30 cellular contexts compared by ENCODE assay signal in genomic region chr10:17802966-17803365, GRCh38. TPM values are rescaled to one million over a fixed set of nuclear protein-coding genes. Genes with fewer than 3 reads are reported as not detected.
DNase-seq lines count a peak whose midpoint lies in the region; ATAC-seq and TF ChIP-seq lines count a peak whose summit lies in the region.
"Had no signal": no experiment of that assay in that cellular context is flagged by ENCODE, and none has a peak within 500 bp of the region (broad histone marks: within the 10 kb centered on the region; RNA-seq: fewer than 3 reads in every experiment).

No MANE protein-coding gene starts in this region.

- no peaks in the 10 kb centered on the region for H3K27me3 Mint-ChIP-seq in activated CD8-positive, alpha-beta T cell treated with anti-CD3 and anti-CD28 coated beads for 36 hours
- peaks cover 3% of the 10 kb centered on the region for H3K27me3 Mint-ChIP-seq in activated CD8-positive, alpha-beta T cell treated with anti-CD3 and anti-CD28 coated beads, Interleukin-2, amount 10 ng/mL, durations not matched to agents 7 days and 5 days (ENCODE audit: low read depth)
- H3K27me3 Mint-ChIP-seq: brain had no signal

- H3K4me3 Mint-ChIP-seq in activated CD8-positive, alpha-beta T cell treated with anti-CD3 and anti-CD28 coated beads for 36 hours: no peak overlapping the region
- H3K4me3 Mint-ChIP-seq in activated CD8-positive, alpha-beta T cell treated with anti-CD3 and anti-CD28 coated beads, Interleukin-2, amount 10 ng/mL, durations not matched to agents 7 days and 5 days: no peak overlapping the region
- H3K4me3 Mint-ChIP-seq: brain; CD4-positive, alpha-beta memory T cell; endodermal cell; neural crest cell had no signal

- no peaks in the 10 kb centered on the region for H3F3A ChIP-seq in Loucy (ENCODE audit: low read depth)

- H3K79me2 ChIP-seq in Loucy (ENCODE audit: insufficient read depth, low read length): no peaks in the 10 kb centered on the region

- intact Hi-C loops in activated CD8-positive, alpha-beta T cell treated with anti-CD3 and anti-CD28 coated beads for 36 hours (cut with micrococcal nuclease): no loop called here

- no peaks in the 10 kb centered on the region for H3K27me3 ChIP-seq in Loucy (ENCODE audit: insufficient read depth, low read length, poor library complexity, severe bottlenecking)
- H3K27me3 ChIP-seq: esophagus muscularis mucosa, gastrocnemius medialis had no signal

- peak overlapping the region; percentile 13; the same call in 1 of the 2 replicates for H2AFZ ChIP-seq in Loucy (ENCODE audit: low read length)

- H4K20me1 ChIP-seq in Loucy (ENCODE audit: insufficient read depth, low read length, poor library complexity, severe bottlenecking): no peaks in the 10 kb centered on the region

- CTCF ChIA-PET in activated CD8-positive, alpha-beta T cell treated with anti-CD3 and anti-CD28 coated beads for 36 hours (lab: Charles Lee): interaction anchor here (1.0 kb wide), 1 partner anchor 45 kb away, joined by 4 read pairs; no protein-coding TSS in a partner anchor
- CTCF ChIA-PET in activated CD8-positive, alpha-beta T cell treated with anti-CD3 and anti-CD28 coated beads, Interleukin-2, amount 10 ng/mL, durations not matched to agents 7 days and 5 days (lab: Charles Lee): interaction anchor here (0.6 kb wide), 1 partner anchor 36 kb away, joined by 3 read pairs; no protein-coding TSS in a partner anchor

- H3K36me3 ChIP-seq in Loucy (ENCODE audit: insufficient read depth, low read length): no peaks in the 10 kb centered on the region
- H3K36me3 ChIP-seq: esophagus muscularis mucosa, gastrocnemius medialis, HAP-1 had no signal

- peak; percentile 27 for DNase-seq in activated CD8-positive, alpha-beta T cell treated with anti-CD3 and anti-CD28 coated beads for 36 hours
- DNase-seq in activated CD8-positive, alpha-beta T cell treated with anti-CD3 and anti-CD28 coated beads, Interleukin-2, amount 10 ng/mL, durations not matched to agents 7 days and 5 days: no peak
- DNase-seq in choroid plexus epithelial cell (ENCODE audit: low read depth): peak; percentile 45
- peak; percentile 64 for DNase-seq in pulmonary artery endothelial cell (ENCODE audit: low read depth, low spot score)
- DNase-seq in COLO668 (lab: John Stamatoyannopoulos, UW; ENCODE audit: unreplicated experiment): no peak
- no peak for DNase-seq in DMS153 treated with DMSO at 0.1 percent for 48 hours (lab: John Stamatoyannopoulos, UW; ENCODE audit: unreplicated experiment)
- no peak for DNase-seq in NCI-H2196 treated with DMSO at 0.1 percent for 48 hours (lab: John Stamatoyannopoulos, UW; ENCODE audit: unreplicated experiment)
- DNase-seq: 8988T; activated gamma-delta T cell treated with Interleukin-2 at 50 U/mL for 16 hours; activated T-cell treated with anti-CD3 and anti-CD28 coated beads for 4 hours; AML-193; CD4-positive, alpha-beta memory T cell; DMS 273 treated with DMSO at 0.1 percent for 48 hours; endodermal cell; gastrocnemius medialis; mesenchymal stem cell; NCI-H1417; NCI-H2081; NCI-H345; posterior cingulate gyrus; stimulated activated naive CD4-positive, alpha-beta T cell; T-helper 1 cell had no signal

- no peaks in the 10 kb centered on the region for H3K36me3 Mint-ChIP-seq in activated CD8-positive, alpha-beta T cell treated with anti-CD3 and anti-CD28 coated beads for 36 hours (ENCODE audit: low read depth)
- no peaks in the 10 kb centered on the region for H3K36me3 Mint-ChIP-seq in activated CD8-positive, alpha-beta T cell treated with anti-CD3 and anti-CD28 coated beads, Interleukin-2, amount 10 ng/mL, durations not matched to agents 7 days and 5 days (ENCODE audit: low read depth)
- H3K36me3 Mint-ChIP-seq: brain; CD4-positive, alpha-beta memory T cell had no signal

- H3K9me3 Mint-ChIP-seq in activated CD8-positive, alpha-beta T cell treated with anti-CD3 and anti-CD28 coated beads for 36 hours: no peaks in the 10 kb centered on the region
- no peaks in the 10 kb centered on the region for H3K9me3 Mint-ChIP-seq in activated CD8-positive, alpha-beta T cell treated with anti-CD3 and anti-CD28 coated beads, Interleukin-2, amount 10 ng/mL, durations not matched to agents 7 days and 5 days (ENCODE audit: insufficient read depth)
- H3K9me3 Mint-ChIP-seq: brain, endodermal cell, neural crest cell had no signal

- TF ChIP-seq CTCF in activated CD8-positive, alpha-beta T cell treated with anti-CD3 and anti-CD28 coated beads for 36 hours (IDR thresholded peaks at IDR 0.05): no peak
- TF ChIP-seq CTCF in Loucy (conservative IDR thresholded peaks at IDR 0.05; ENCODE audit: low read length): no peak
- no peak for TF ChIP-seq CTCF in choroid plexus epithelial cell (conservative IDR thresholded peaks at IDR 0.05; ENCODE audit: low read depth, low read length)

- no peaks in the 10 kb centered on the region for H3K9me2 ChIP-seq in Loucy (replicated peaks; ENCODE audit: low read depth, low read length)

- no peak overlapping the region for H3K4me3 ChIP-seq in Loucy (ENCODE audit: low read length, poor library complexity, severe bottlenecking)
- no peak overlapping the region for H3K4me3 ChIP-seq in choroid plexus epithelial cell (ENCODE audit: low read depth, low read length)
- H3K4me3 ChIP-seq: esophagus muscularis mucosa, gastrocnemius medialis, HAP-1 had no signal

- no peak overlapping the region for H3K4me2 ChIP-seq in Loucy (ENCODE audit: low read depth, low read length, poor library complexity, severe bottlenecking)

- H3K9ac ChIP-seq in Loucy (ENCODE audit: low read depth, low read length, poor library complexity, severe bottlenecking): no peak overlapping the region

- peaks cover 16% of the 10 kb centered on the region for H3K4me1 Mint-ChIP-seq in activated CD8-positive, alpha-beta T cell treated with anti-CD3 and anti-CD28 coated beads for 36 hours (ENCODE audit: low read depth)
- H3K4me1 Mint-ChIP-seq in activated CD8-positive, alpha-beta T cell treated with anti-CD3 and anti-CD28 coated beads, Interleukin-2, amount 10 ng/mL, durations not matched to agents 7 days and 5 days (ENCODE audit: low read depth): no peaks in the 10 kb centered on the region
- H3K4me1 Mint-ChIP-seq: brain; CD4-positive, alpha-beta memory T cell; endodermal cell; neural crest cell had no signal

- ATAC-seq in activated CD8-positive, alpha-beta T cell treated with anti-CD3 and anti-CD28 coated beads for 36 hours: peak; percentile 68
- ATAC-seq in activated CD8-positive, alpha-beta T cell treated with anti-CD3 and anti-CD28 coated beads, Interleukin-2, amount 10 ng/mL, durations not matched to agents 7 days and 5 days: no peak
- ATAC-seq: gastrocnemius medialis, sciatic nerve had no signal

- POLR2A ChIA-PET in activated CD8-positive, alpha-beta T cell treated with anti-CD3 and anti-CD28 coated beads for 36 hours (lab: Charles Lee): no interaction called here
- POLR2A ChIA-PET in activated CD8-positive, alpha-beta T cell treated with anti-CD3 and anti-CD28 coated beads, Interleukin-2, amount 10 ng/mL, durations not matched to agents 7 days and 5 days (lab: Charles Lee): no interaction called here

- peak overlapping the region; percentile 54 for H3K27ac Mint-ChIP-seq in activated CD8-positive, alpha-beta T cell treated with anti-CD3 and anti-CD28 coated beads for 36 hours
- H3K27ac Mint-ChIP-seq in activated CD8-positive, alpha-beta T cell treated with anti-CD3 and anti-CD28 coated beads, Interleukin-2, amount 10 ng/mL, durations not matched to agents 7 days and 5 days: no peak overlapping the region
- H3K27ac Mint-ChIP-seq: brain; CD4-positive, alpha-beta memory T cell; endodermal cell had no signal

- peaks cover 21% of the 10 kb centered on the region for H3K4me1 ChIP-seq in Loucy (ENCODE audit: insufficient read depth, low read length, poor library complexity, severe bottlenecking)
- H3K4me1 ChIP-seq: esophagus muscularis mucosa, gastrocnemius medialis had no signal

- H3K9me3 ChIP-seq in Loucy (ENCODE audit: insufficient read depth, low read depth, low read length): no peaks in the 10 kb centered on the region
- H3K9me3 ChIP-seq: gastrocnemius medialis, HAP-1 had no signal

RNA-seq across cellular contexts. Expression of gene MRC1, which starts 6.2 kb away (rescaled TPM):
- not detected for total RNA-seq in activated CD8-positive, alpha-beta T cell treated with anti-CD3 and anti-CD28 coated beads for 36 hours
- total RNA-seq in activated CD8-positive, alpha-beta T cell treated with anti-CD3 and anti-CD28 coated beads, Interleukin-2, amount 10 ng/mL, durations not matched to agents 7 days and 5 days: not detected
- total RNA-seq in pulmonary artery endothelial cell: 2.4 and 3.2 TPM in 2 replicates
- total RNA-seq: G401, neural crest cell, SK-MEL-5 had no signal

RNA-seq across cellular contexts. Expression of gene TMEM236, which starts 51.0 kb away (rescaled TPM):
- under 1 TPM; 0.11 to 0.16 TPM for total RNA-seq in activated CD8-positive, alpha-beta T cell treated with anti-CD3 and anti-CD28 coated beads for 36 hours
- under 1 TPM in 1 of 2 experiments, not detected in 1; 0.13 TPM for total RNA-seq in activated CD8-positive, alpha-beta T cell treated with anti-CD3 and anti-CD28 coated beads, Interleukin-2, amount 10 ng/mL, durations not matched to agents 7 days and 5 days
- 0.07 and 0.11 TPM in 2 replicates for total RNA-seq in pulmonary artery endothelial cell
- total RNA-seq: G401, neural crest cell had no signal

Comparison
In these comparisons a context has a peak if more than half of its experiments do, and no peak if none do; other contexts are left out.
1. DNase-seq: peak in activated CD8-positive, alpha-beta T cell treated with anti-CD3 and anti-CD28 coated beads for 36 hours (single experiment), choroid plexus epithelial cell (single experiment) and pulmonary artery endothelial cell (single experiment); none in activated CD8-positive, alpha-beta T cell treated with anti-CD3 and anti-CD28 coated beads, Interleukin-2, amount 10 ng/mL, durations not matched to agents 7 days and 5 days (single experiment), COLO668 (single experiment), DMS153 treated with DMSO at 0.1 percent for 48 hours (single experiment) and NCI-H2196 treated with DMSO at 0.1 percent for 48 hours (single experiment).